Comparison of ENCODE assay signal across 9 cellular contexts in genomic region chr3:107430214-107431047, GRCh38. TPM values are rescaled to one million over a fixed set of nuclear protein-coding genes. Genes with fewer than 3 reads are reported as not detected.
DNase-seq lines count a peak whose midpoint lies in the region; ATAC-seq, FAIRE-seq and TF ChIP-seq lines count a peak whose summit lies in the region.
"Had no signal": no experiment of that assay in that cellular context is flagged by ENCODE, and none has a peak within 500 bp of the region (broad histone marks: within the 10 kb centered on the region; RNA-seq: fewer than 3 reads in every experiment).

No MANE protein-coding gene starts in this region.

- H3K36me3 Mint-ChIP-seq in T-cell, result no peaks in the 10 kb centered on the region
- H3K36me3 Mint-ChIP-seq in nephron progenitor cell (ENCODE audit: low read depth), result no peaks in the 10 kb centered on the region

- no peak for FAIRE-seq in A549 (lab: Jason Lieb, UNC)

- TF ChIP-seq RAD21 in A549 (conservative IDR thresholded peaks at IDR 0.05 in 1 of 2, IDR thresholded peaks at IDR 0.05 in 1 of 2), result no peak

- ATAC-seq in A549 (peak; percentile 2 to 3; a peak in 3 of 6 replicates), GM18498 (IDR thresholded peaks at IDR 0.05; ENCODE audit: unreplicated experiment) (peak; percentile 1), T-cell (replicated peaks in 1 of 4) (peak in 3 of 4 experiments; percentile 2 to 33 (median 4)), GM19324 (IDR thresholded peaks at IDR 0.05; ENCODE audit: low FRiP score, unreplicated experiment) (no peak)

- H3K27ac Mint-ChIP-seq in T-cell (peak overlapping the region; percentile 31 to 66), nephron progenitor cell (no peak overlapping the region)

- peak overlapping the region; percentile 88 for H3K4me2 ChIP-seq in A549

- POLR2A ChIA-PET in A549 (lab: Yijun Ruan, JAX) (interaction anchor here (0.6 to 3.6 kb wide), 14 partner anchors 9 to 224 kb away, joined by 3 to 41 read pairs (median 8); partner anchors contain the start of gene BBX), T-cell (lab: Charles Lee) (interaction anchor here in 1 of 2 donors (0.6 kb wide), 1 partner anchor 93 kb away, joined by 5 read pairs; the partner anchor contains the start of gene BBX)

- H3K27ac ChIP-seq in A549, result peak overlapping the region; percentile 95 to 96

- 54% methylated on average over 25 of the region's 25 CpGs for WGBS in A549 (ENCODE audit: missing lambda C conversion rate)

- CTCF ChIA-PET in A549 (lab: Yijun Ruan, JAX) (interaction anchor here (0.7 to 5.4 kb wide), 50 partner anchors 10 to 240 kb away, joined by 3 to 74 read pairs (median 4); no protein-coding TSS in a partner anchor), T-cell (lab: Charles Lee) (interaction anchor here (0.6 to 2.6 kb wide), 12 partner anchors 10 to 702 kb away, joined by 3 to 22 read pairs (median 4); no protein-coding TSS in a partner anchor)

- H3K9me3 Mint-ChIP-seq in T-cell (no peaks in the 10 kb centered on the region), nephron progenitor cell (no peaks in the 10 kb centered on the region)

- peak in 1 of 2 experiments; percentile 25 for DNase-seq in A549 (ENCODE audit: low read depth in 1 of 2, low spot score in 1 of 2)
- peak in 3 of 34 experiments; percentile 2 to 14 (median 3) for DNase-seq in T-cell
- DNase-seq in epithelial cell of proximal tubule (ENCODE audit: low read depth), result no peak
- DNase-seq in nephron progenitor cell, result no peak
- DNase-seq in AG08395 (ENCODE audit: low spot score), result no peak
- DNase-seq in posterior vena cava (ENCODE audit: low spot score), result no peak

- H3K4me3 Mint-ChIP-seq in T-cell, result peak overlapping the region; percentile 77 to 88 (median 86)
- peak overlapping the region; percentile 86 for H3K4me3 Mint-ChIP-seq in nephron progenitor cell

- peaks cover 16% of the 10 kb centered on the region for H3K4me1 ChIP-seq in A549

- no peak for TF ChIP-seq EP300 in A549 (IDR thresholded peaks at IDR 0.05)

- H3K4me1 Mint-ChIP-seq in T-cell (peaks cover 19 to 26% (median 21%) of the 10 kb centered on the region in 3 donors), nephron progenitor cell (peaks cover 34% of the 10 kb centered on the region)

- H3K9me3 ChIP-seq in A549, result no peaks in the 10 kb centered on the region
- H3K9me3 ChIP-seq: mucosa of descending colon had no signal

- H3K4me3 ChIP-seq in A549, result peak overlapping the region; percentile 59
- peak overlapping the region; percentile 64 for H3K4me3 ChIP-seq in epithelial cell of proximal tubule (ENCODE audit: low read depth, low read length)

- TF ChIP-seq CTCF in A549 (IDR thresholded peaks at IDR 0.05) (no peak; the same call in 2 of the 3 replicates), epithelial cell of proximal tubule (conservative IDR thresholded peaks at IDR 0.05; ENCODE audit: low read depth, low read length) (no peak), nephron progenitor cell (IDR thresholded peaks at IDR 0.05) (no peak)

- intact Hi-C loops in posterior vena cava (cut with DNase I), result no loop called here

- H3K27me3 Mint-ChIP-seq in T-cell (peaks cover 0 to 5% of the 10 kb centered on the region in 2 donors), nephron progenitor cell (ENCODE audit: low read depth, poor library complexity) (peaks cover 19% of the 10 kb centered on the region)

- TF ChIP-seq POLR2A in A549 (IDR thresholded peaks at IDR 0.05; ENCODE audit: low read length), result no peak

TF ChIP-seq in A549, 52 proteins besides CTCF, POLR2A, EP300 and RAD21:
- no peak for TF ChIP-seq HMGXB4 (CRISPR knock-in tag; IDR thresholded peaks at IDR 0.05; ENCODE audit: borderline replicate concordance)
TF ChIP-seq in A549: peak in this region for 0.

RNA-seq across cellular contexts. Expression of gene CCDC54, which starts 53.2 kb away (rescaled TPM):
- polyA plus RNA-seq in A549 (2011; rRNA removed) (not detected in 2 replicates), A549 (2017; fragmentation: RNase III; extraction: RNeasy Plus Mini Kit Qiagen cat#74134 plus additional on column Dnase treatment) (not detected in 3 replicates)
- polyA plus RNA-seq in A549 (2012; cell fraction: cytosol; rRNA removed), result not detected in 2 replicates
- not detected in 2 replicates for polyA plus RNA-seq in A549 (2012; cell fraction: nucleus; rRNA removed)
- polyA minus RNA-seq in A549 (2011; rRNA and poly(A)+ RNA removed), result not detected in 2 replicates
- total RNA-seq in T-cell (not detected), epithelial cell of proximal tubule (not detected in 2 replicates), posterior vena cava (not detected)
- total RNA-seq: mucosa of descending colon had no signal
